In the genomic region with DNA sequence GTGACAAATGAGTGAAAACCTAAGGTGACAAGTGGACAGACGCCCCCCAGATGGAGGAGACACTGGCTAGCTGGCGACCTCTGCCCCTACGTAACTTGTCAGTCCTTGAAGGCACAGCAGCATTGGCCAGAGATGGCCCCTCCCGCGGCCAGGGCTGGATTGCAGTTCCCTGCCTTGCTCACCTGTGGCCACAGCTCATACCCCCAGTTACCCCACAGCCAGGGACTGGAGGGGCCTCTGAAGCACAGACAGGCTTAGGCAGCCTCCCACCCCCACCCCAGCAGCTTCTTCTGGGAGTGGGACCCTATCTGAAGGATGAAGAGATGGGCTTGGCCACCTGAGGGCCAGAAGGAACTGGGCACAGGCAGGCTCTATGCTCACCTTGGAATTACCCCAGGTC, we compare ENCODE assay signal across 32 cellular contexts. TPM values are rescaled to one million over a fixed set of nuclear protein-coding genes. Genes with fewer than 3 reads are reported as not detected.
"Had no signal": no experiment of that assay in that cellular context is flagged by ENCODE, and none has a peak within 500 bp of the region (broad histone marks: within the 10 kb centered on the region; RNA-seq: fewer than 3 reads in every experiment).

No MANE protein-coding gene starts in this region.

- H3K9ac ChIP-seq: KMS-11, SK-N-SH had no signal

- H3K27ac Mint-ChIP-seq: activated CD4-positive, alpha-beta T cell treated with anti-CD3 and anti-CD28 coated beads for 36 hours; activated CD8-positive, alpha-beta T cell treated with anti-CD3 and anti-CD28 coated beads, Interleukin-2, amount 10 ng/mL, durations not matched to agents 7 days and 5 days had no signal

- H3K27ac ChIP-seq: ascending aorta, body of pancreas, KMS-11, RWPE1, SJCRH30 had no signal

- H3K9me2 ChIP-seq: SK-N-SH had no signal

- H3K9me3 ChIP-seq: ascending aorta, body of pancreas, Peyer's patch, SJCRH30, SK-N-SH had no signal

- H3K36me3 ChIP-seq: ascending aorta had no signal

- H3K4me3 Mint-ChIP-seq: activated CD4-positive, alpha-beta T cell treated with anti-CD3 and anti-CD28 coated beads for 36 hours; activated CD8-positive, alpha-beta T cell treated with anti-CD3 and anti-CD28 coated beads, Interleukin-2, amount 10 ng/mL, durations not matched to agents 7 days and 5 days had no signal

- FAIRE-seq: bronchial epithelial cell had no signal

- DNase-seq: activated CD4-positive, alpha-beta T cell treated with anti-CD3 and anti-CD28 coated beads for 36 hours; activated CD4-positive, alpha-beta T cell treated with anti-CD3 and anti-CD28 coated beads, Interleukin-2, amount 50 U/mL, for 1 hour; activated CD8-positive, alpha-beta memory T cell treated with anti-CD3 and anti-CD28 coated beads, Interleukin-2, amount 50 U/mL, for 48 hours; activated CD8-positive, alpha-beta T cell treated with anti-CD3 and anti-CD28 coated beads, Interleukin-2, amount 10 ng/mL, durations not matched to agents 7 days and 5 days; activated naive CD4-positive, alpha-beta T cell treated with anti-CD3 and anti-CD28 coated beads, Interleukin-2, amount 50 U/mL, for 16 hours; activated T-cell treated with anti-CD3 and anti-CD28 coated beads, Interleukin-2, amount 50 U/mL, for 1 hour; amniotic stem cell; body of pancreas; central memory CD4-positive, alpha-beta T cell; NCI-H1092 treated with DMSO at 0.1 percent for 48 hours; NCI-H1417 treated with DMSO at 0.1 percent for 48 hours; NCI-H1694; NCI-H2029; NCI-H2107; NCI-H2171 treated with DMSO at 0.1 percent for 48 hours; NCI-H226; NCI-H526; NCI-H774; NK-92 treated with Interleukin-12 subunit alpha and Interleukin-12 subunit beta, amount 100 ng/mL, for 24 hours; OCI-M1; Right ventricle myocardium superior; SJCRH30; SK-N-SH; T-helper 1 cell had no signal

- ATAC-seq: activated CD4-positive, alpha-beta T cell treated with anti-CD3 and anti-CD28 coated beads for 36 hours; activated CD8-positive, alpha-beta T cell treated with anti-CD3 and anti-CD28 coated beads, Interleukin-2, amount 10 ng/mL, durations not matched to agents 7 days and 5 days; body of pancreas had no signal

- H3K4me3 ChIP-seq: ascending aorta, body of pancreas, Peyer's patch, SJCRH30 had no signal

- H3K4me2 ChIP-seq: KMS-11, SK-N-SH had no signal

RNA-seq across cellular contexts. Expression of a gene that starts 3.7 kb away (rescaled TPM):
- total RNA-seq: activated CD4-positive, alpha-beta T cell treated with anti-CD3 and anti-CD28 coated beads for 36 hours; activated CD8-positive, alpha-beta T cell treated with anti-CD3 and anti-CD28 coated beads, Interleukin-2, amount 10 ng/mL, durations not matched to agents 7 days and 5 days; ascending aorta; body of pancreas; bronchial epithelial cell; MCF 10A; NCI-H460; Peyer's patch; Right ventricle myocardium superior; SJCRH30; T-helper 2 cell treated with Interferon-gamma antibody and Interleukin-4, amounts not matched to agents 100 ng/mL and 5 ng/mL, for 36 hours had no signal
- polyA plus RNA-seq: SK-N-SH had no signal

RNA-seq across cellular contexts. Expression of a gene that starts 41.7 kb away (rescaled TPM):
- total RNA-seq: SJCRH30 had no signal
